ENCODE assay signal across 10 cellular contexts in genomic region chr4:19224820-19225219, GRCh38.
DNase-seq lines count a peak whose midpoint lies in the region; ATAC-seq and TF ChIP-seq lines count a peak whose summit lies in the region.
"Had no signal": no experiment of that assay in that cellular context is flagged by ENCODE, and none has a peak within 500 bp of the region (broad histone marks: within the 10 kb centered on the region; RNA-seq: fewer than 3 reads in every experiment).

No MANE protein-coding gene starts in this region.

- no peaks in the 10 kb centered on the region for H3K27me3 Mint-ChIP-seq in endodermal cell (ENCODE audit: insufficient read depth)
- H3K27me3 Mint-ChIP-seq: CD4-positive, CD25-positive, alpha-beta regulatory T cell had no signal

- peaks cover 14% of the 10 kb centered on the region for H3K9me3 ChIP-seq in endodermal cell (ENCODE audit: control insufficient read depth, low read length)

- no peaks in the 10 kb centered on the region for H3K27me3 ChIP-seq in endodermal cell (ENCODE audit: control insufficient read depth, insufficient read depth, low read length, poor library complexity, severe bottlenecking)

- peak; percentile 75 for TF ChIP-seq CTCF in endodermal cell (conservative IDR thresholded peaks at IDR 0.05)
- TF ChIP-seq CTCF in retinal pigment epithelial cell (conservative IDR thresholded peaks at IDR 0.05; ENCODE audit: low read depth, low read length) = peak; percentile 22

- DNase-seq in NCI-H2196 (lab: John Stamatoyannopoulos, UW; ENCODE audit: unreplicated experiment) (peak; percentile 29), NCI-H2196 treated with DMSO at 0.1 percent for 48 hours (lab: John Stamatoyannopoulos, UW; ENCODE audit: unreplicated experiment) (no peak), NCI-H526 (lab: John Stamatoyannopoulos, UW) (peak; percentile 12 to 67), endodermal cell (no peak), retinal pigment epithelial cell (ENCODE audit: low read depth) (no peak), HK-2 (ENCODE audit: unreplicated experiment) (no peak)
- DNase-seq in activated naive CD4-positive, alpha-beta T cell (lab: John Stamatoyannopoulos, UW) = no peak

- no peaks in the 10 kb centered on the region for H3K4me1 Mint-ChIP-seq in endodermal cell
- H3K4me1 Mint-ChIP-seq: CD4-positive, CD25-positive, alpha-beta regulatory T cell had no signal

- no peak overlapping the region for H3K27ac Mint-ChIP-seq in endodermal cell
- H3K27ac Mint-ChIP-seq: CD4-positive, CD25-positive, alpha-beta regulatory T cell had no signal

- H3K9me3 Mint-ChIP-seq in endodermal cell = peaks cover 12% of the 10 kb centered on the region

- no peak for ATAC-seq in GM18907 (IDR thresholded peaks at IDR 0.05; ENCODE audit: unreplicated experiment)

- no peaks in the 10 kb centered on the region for H3K36me3 ChIP-seq in endodermal cell (ENCODE audit: control insufficient read depth, insufficient read depth, low read length)

- WGBS in endodermal cell (ENCODE audit: insufficient coverage in 1 of 2, insufficient read length in 1 of 2), 2 experiments = 56 to 100% methylated on average over 1 to 2 of the region's 2 CpGs

- H3K9ac ChIP-seq in endodermal cell (ENCODE audit: extremely low read depth, low read length, poor library complexity, severe bottlenecking) = no peak overlapping the region

- H3K27ac ChIP-seq in endodermal cell (ENCODE audit: low read depth, low read length) = no peak overlapping the region

- no peak overlapping the region for H3K4me3 Mint-ChIP-seq in endodermal cell
- H3K4me3 Mint-ChIP-seq: CD4-positive, CD25-positive, alpha-beta regulatory T cell had no signal

- peaks cover 2% of the 10 kb centered on the region for H3K36me3 Mint-ChIP-seq in endodermal cell (ENCODE audit: low read depth)
- H3K36me3 Mint-ChIP-seq: CD4-positive, CD25-positive, alpha-beta regulatory T cell had no signal

- H3K4me3 ChIP-seq in endodermal cell (ENCODE audit: low read length) (no peak overlapping the region), retinal pigment epithelial cell (ENCODE audit: low read length) (no peak overlapping the region)
- H3K4me3 ChIP-seq: lung had no signal

- no peaks in the 10 kb centered on the region for H3K4me1 ChIP-seq in endodermal cell (ENCODE audit: control insufficient read depth, insufficient read depth, low read length)

Comparison
In these comparisons a context has a peak if more than half of its experiments do, and no peak if none do; other contexts are left out.
1. DNase-seq: peak in NCI-H2196 (single experiment) and NCI-H526 (2 of 2); none in NCI-H2196 treated with DMSO at 0.1 percent for 48 hours (single experiment), endodermal cell (single experiment), retinal pigment epithelial cell (single experiment), HK-2 (single experiment) and activated naive CD4-positive, alpha-beta T cell (0 of 4).